ENCODE assay signal across 9 cellular contexts in the genomic region with DNA sequence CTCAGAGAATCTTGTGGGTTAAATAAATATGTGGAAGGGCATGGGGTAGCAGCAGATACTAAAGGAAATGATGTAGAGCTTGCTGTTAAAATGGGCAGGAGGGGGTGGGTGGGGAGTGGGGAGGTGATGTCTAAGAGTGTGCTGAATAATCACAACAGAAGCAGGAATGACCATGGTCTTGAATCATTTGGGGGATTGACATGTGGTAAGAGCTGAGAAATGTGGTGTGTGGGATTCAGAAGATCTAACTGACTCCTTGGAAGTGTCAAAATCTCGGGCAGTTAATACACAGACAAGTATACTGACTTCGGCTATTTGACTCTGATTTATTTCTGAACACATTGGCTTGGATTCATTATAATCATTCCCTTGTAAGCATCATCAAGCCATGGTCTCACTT. TPM values are rescaled to one million over a fixed set of nuclear protein-coding genes. Genes with fewer than 3 reads are reported as not detected.
"Had no signal": no experiment of that assay in that cellular context is flagged by ENCODE, and none has a peak within 500 bp of the region (broad histone marks: within the 10 kb centered on the region; RNA-seq: fewer than 3 reads in every experiment).

No MANE protein-coding gene starts in this region.

- H3K4me3 Mint-ChIP-seq: GM23338, H9 had no signal

- H3K9me3 Mint-ChIP-seq: GM23338 had no signal

- DNase-seq: H9, HCEC 1CT, IMR-90 had no signal

- H3K4me3 ChIP-seq: GM23338, K562 had no signal

- H3K4me2 ChIP-seq: GM23338 had no signal

- ATAC-seq: GM23338, K562 had no signal

- H3K4me1 Mint-ChIP-seq: GM23338, H9 had no signal

- FAIRE-seq: H1, H54, HTR-8/SVneo, K562 had no signal

- H2AFZ ChIP-seq: GM23338 had no signal

- H3K27ac Mint-ChIP-seq: GM23338, H9 had no signal

RNA-seq across cellular contexts. Expression of a gene that starts 6.8 kb away (rescaled TPM):
- total RNA-seq: GM23338, H1, H9, IMR-90, K562 had no signal
- polyA plus RNA-seq: GM23338, H1, IMR-90, K562 had no signal

RNA-seq across cellular contexts. Expression of a gene that starts 51.1 kb away (rescaled TPM):
- total RNA-seq: GM23338, H1, H9, HT-29, IMR-90, K562 had no signal
- polyA plus RNA-seq: GM23338, H1, IMR-90, K562 had no signal
